8 cellular contexts compared by ENCODE assay signal in the genomic region with DNA sequence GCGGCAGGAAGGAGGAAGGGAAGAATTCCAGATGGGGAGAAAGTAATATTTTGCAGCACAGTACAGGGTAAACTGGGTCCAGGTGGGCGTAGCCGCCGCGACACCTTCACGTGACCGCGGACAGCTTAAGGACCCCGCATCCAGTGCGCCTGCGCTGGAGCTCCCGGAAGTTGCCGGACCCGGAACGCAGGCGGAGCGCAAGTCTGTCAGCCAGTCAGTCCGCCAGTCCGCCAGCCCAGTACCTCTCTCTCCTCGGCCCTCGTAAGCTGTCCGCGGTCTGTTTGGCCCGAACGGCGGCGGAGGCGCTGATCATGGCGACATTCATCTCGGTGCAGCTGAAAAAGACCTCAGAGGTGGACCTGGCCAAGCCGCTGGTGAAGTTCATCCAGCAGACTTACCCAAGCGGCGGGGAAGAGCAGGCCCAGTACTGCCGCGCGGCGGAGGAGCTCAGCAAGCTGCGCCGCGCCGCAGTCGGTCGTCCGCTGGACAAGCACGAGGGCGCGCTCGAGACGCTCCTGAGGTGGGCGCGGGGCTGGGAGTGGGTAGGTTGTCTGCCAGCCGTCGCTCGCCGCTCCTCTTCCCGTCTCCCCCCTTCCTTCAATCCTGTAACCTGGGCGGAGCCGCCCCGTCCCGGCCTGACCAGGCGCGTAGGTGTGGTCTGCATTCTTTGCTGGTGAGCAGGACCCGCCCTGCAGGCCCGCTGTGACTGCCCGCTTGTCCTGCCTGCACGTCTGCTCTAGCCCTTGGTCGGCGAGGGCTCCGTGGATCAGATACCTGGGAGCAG. TPM values are rescaled to one million over a fixed set of nuclear protein-coding genes. Genes with fewer than 3 reads are reported as not detected.
DNase-seq lines count a peak whose midpoint lies in the region; ATAC-seq and TF ChIP-seq lines count a peak whose summit lies in the region.

Gene PDCD6IP (plus strand): TSS at position 213 of the 784 bp plus-strand sequence. CDS start 99 bp downstream, at position 312.

- H3K27ac ChIP-seq in foreskin keratinocyte: peak within 1 kb of the TSS; percentile 88
- peak within 1 kb of the TSS; percentile 98 for H3K27ac ChIP-seq in subcutaneous abdominal adipose tissue (ENCODE audit: low read depth, low read length)

- peak within 1 kb of the TSS; percentile 96 for H3K4me3 ChIP-seq in H7 (ENCODE audit: insufficient read depth, low read depth, low read length)
- peak within 1 kb of the TSS; percentile 89 for H3K4me3 ChIP-seq in Loucy (ENCODE audit: low read length, poor library complexity, severe bottlenecking)
- H3K4me3 ChIP-seq in neuron (ENCODE audit: low read length): peak within 1 kb of the TSS; percentile 78
- H3K4me3 ChIP-seq in subcutaneous abdominal adipose tissue (ENCODE audit: low read depth in 1 of 5, low read length in 5 of 5): peak within 1 kb of the TSS; percentile 86 to 98 (median 97)

- TF ChIP-seq CTCF in Loucy (conservative IDR thresholded peaks at IDR 0.05; ENCODE audit: low read length) (peak; percentile 21; the same call in 1 of the 2 replicates), foreskin keratinocyte (conservative IDR thresholded peaks at IDR 0.05) (peak; percentile 22)

- H3K79me2 ChIP-seq in Loucy (ENCODE audit: insufficient read depth, low read length): peaks cover 47% of the 10 kb centered on the region

- H3K9ac ChIP-seq in Loucy (ENCODE audit: low read depth, low read length, poor library complexity, severe bottlenecking): peak within 1 kb of the TSS; percentile 72
- H3K9ac ChIP-seq in subcutaneous abdominal adipose tissue (ENCODE audit: low read length in 5 of 5): peak within 1 kb of the TSS; percentile 87 to 97 (median 91)

- H3K4me2 ChIP-seq in Loucy (ENCODE audit: low read depth, low read length, poor library complexity, severe bottlenecking): peak within 1 kb of the TSS; percentile 88

- H3K4me1 ChIP-seq in Loucy (ENCODE audit: insufficient read depth, low read length, poor library complexity, severe bottlenecking) (peaks cover 50% of the 10 kb centered on the region), foreskin keratinocyte (peaks cover 15% of the 10 kb centered on the region), neuron (ENCODE audit: insufficient read depth, low read length) (peaks cover 6% of the 10 kb centered on the region), subcutaneous abdominal adipose tissue (ENCODE audit: control insufficient read depth in 5 of 5, insufficient read depth in 5 of 5, low read length in 5 of 5) (peaks cover 0 to 40% (median 37%) of the 10 kb centered on the region in 5 donors)

- H3K9me3 ChIP-seq in Loucy (ENCODE audit: insufficient read depth, low read depth, low read length) (no peaks in the 10 kb centered on the region; the same call in 1 of the 2 replicates), neuron (ENCODE audit: low read length) (peaks cover 6% of the 10 kb centered on the region), subcutaneous abdominal adipose tissue (ENCODE audit: control insufficient read depth in 5 of 5, low read length in 5 of 5) (no peaks in the 10 kb centered on the region)

- peak; percentile 87 for DNase-seq in GDM1 (lab: John Stamatoyannopoulos, UW)
- peak; percentile 89 for DNase-seq in H7
- peak; percentile 92 for DNase-seq in SIG-M5 treated with dmso at 0.1 percent for 504 hours (lab: John Stamatoyannopoulos, UW; ENCODE audit: unreplicated experiment)
- DNase-seq in activated gamma-delta T cell treated with anti-CD3 and anti-CD28 coated beads, Interleukin-2, amount 50 U/mL, for 16 hours (ENCODE audit: low read depth): peak; percentile 81
- DNase-seq in foreskin keratinocyte: peak; percentile 88 to 92

- H2AFZ ChIP-seq in Loucy (ENCODE audit: low read length): peak within 1 kb of the TSS; percentile 99
- H2AFZ ChIP-seq in neuron (ENCODE audit: low read depth, low read length): peak within 1 kb of the TSS; percentile 88

- ATAC-seq in foreskin keratinocyte: peak; percentile 97

- no peaks in the 10 kb centered on the region for H3K36me3 ChIP-seq in H7 (replicated peaks; ENCODE audit: control insufficient read depth, insufficient read depth, low read length)
- H3K36me3 ChIP-seq in Loucy (ENCODE audit: insufficient read depth, low read length): peaks cover 8% of the 10 kb centered on the region; the same call in 1 of the 2 replicates
- H3K36me3 ChIP-seq in neuron (ENCODE audit: insufficient read depth, low read length): peaks cover 4% of the 10 kb centered on the region
- peaks cover 0 to 9% (median 2%) of the 10 kb centered on the region in 5 donors for H3K36me3 ChIP-seq in subcutaneous abdominal adipose tissue (ENCODE audit: control insufficient read depth in 5 of 5, insufficient read depth in 5 of 5, low read length in 5 of 5)

- H3K27me3 ChIP-seq in H7 (ENCODE audit: control insufficient read depth, insufficient read depth, low read length) (no peaks in the 10 kb centered on the region), Loucy (ENCODE audit: insufficient read depth, low read length, poor library complexity, severe bottlenecking) (no peaks in the 10 kb centered on the region), foreskin keratinocyte (no peaks in the 10 kb centered on the region), neuron (ENCODE audit: insufficient read depth, low read length) (no peaks in the 10 kb centered on the region), subcutaneous abdominal adipose tissue (ENCODE audit: control insufficient read depth in 5 of 5, insufficient read depth in 4 of 5, low read length in 5 of 5) (no peaks in the 10 kb centered on the region)

- no peaks in the 10 kb centered on the region for H3F3A ChIP-seq in Loucy (ENCODE audit: low read depth)

- H3K9me2 ChIP-seq in Loucy (replicated peaks; ENCODE audit: low read depth, low read length): no peaks in the 10 kb centered on the region

- peaks cover 39% of the 10 kb centered on the region for H4K20me1 ChIP-seq in Loucy (ENCODE audit: insufficient read depth, low read length, poor library complexity, severe bottlenecking)

RNA-seq across cellular contexts. Expression of gene PDCD6IP, which starts in this region (rescaled TPM):
- total RNA-seq in H7 (2014; rRNA removed; shearing (Covaris generic)): 74.4 and 84.6 TPM in 2 replicates
- total RNA-seq in foreskin keratinocyte: 118 and 133 TPM in 2 replicates
- polyA plus RNA-seq in foreskin keratinocyte: 73.9 and 86.7 TPM in 2 replicates

Comparison
In these comparisons a context has a peak if more than half of its experiments do, and no peak if none do; other contexts are left out.
1. Peak in every context shown above with its lines: DNase-seq, ATAC-seq, H3K4me3 ChIP-seq and H3K27ac ChIP-seq.